Comparison of ENCODE assay signal across 30 cellular contexts in the genomic region with DNA sequence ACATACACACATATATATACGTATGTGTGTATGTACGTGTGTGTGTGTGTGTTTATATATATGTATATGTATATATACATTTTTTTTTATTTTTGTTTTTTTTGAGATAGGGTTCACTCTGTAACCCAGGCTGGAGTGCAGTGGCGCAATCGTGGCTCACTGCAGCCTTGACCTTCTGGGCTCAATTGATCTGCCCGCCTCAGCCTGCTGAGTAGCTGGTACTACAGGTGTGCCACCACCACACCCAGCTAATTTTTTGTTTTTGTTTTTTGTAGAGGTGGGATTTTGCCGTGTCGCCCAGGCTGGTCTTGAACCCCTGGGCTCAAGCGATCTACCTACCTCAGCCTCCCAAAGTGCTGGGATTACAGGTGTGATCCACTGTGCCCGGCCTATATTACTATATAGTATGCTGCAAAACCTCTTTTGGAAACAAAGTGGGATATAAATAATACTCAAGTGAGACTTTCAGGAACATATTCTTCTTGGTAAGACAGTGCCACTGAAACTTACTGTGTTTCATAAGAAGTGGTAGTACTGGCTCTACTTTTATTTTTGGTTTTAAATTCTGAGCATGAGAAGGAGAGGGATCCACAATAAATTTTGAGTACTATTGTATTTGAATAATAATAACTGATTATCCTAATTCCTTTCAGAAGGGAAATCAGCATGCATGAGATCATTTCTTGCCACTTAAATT. TPM values are rescaled to one million over a fixed set of nuclear protein-coding genes. Genes with fewer than 3 reads are reported as not detected.
DNase-seq lines count a peak whose midpoint lies in the region; ATAC-seq and TF ChIP-seq lines count a peak whose summit lies in the region.
"Had no signal": no experiment of that assay in that cellular context is flagged by ENCODE, and none has a peak within 500 bp of the region (broad histone marks: within the 10 kb centered on the region; RNA-seq: fewer than 3 reads in every experiment).

No MANE protein-coding gene starts in this region.

- WGBS in endodermal cell (ENCODE audit: insufficient coverage in 1 of 2, insufficient read length in 1 of 2), 2 experiments: 95 to 100% methylated on average over 1 to 7 of the region's 9 CpGs
- WGBS in thyroid gland, 2 donors: 96 to 97% methylated on average over 9 of the region's 9 CpGs

- no peak for TF ChIP-seq CTCF in KMS-11 (conservative IDR thresholded peaks at IDR 0.05; ENCODE audit: low read depth, low read length)
- no peak for TF ChIP-seq CTCF in endodermal cell (conservative IDR thresholded peaks at IDR 0.05)
- TF ChIP-seq CTCF in thyroid gland (IDR thresholded peaks at IDR 0.05): no peak

- peak overlapping the region; percentile 46 for H3K4me2 ChIP-seq in KMS-11

- intact Hi-C loops in thyroid gland (cut with DNase I): no loop called here

- peaks cover 72% of the 10 kb centered on the region for H3K79me2 ChIP-seq in KMS-11 (ENCODE audit: insufficient read depth, low read depth)

- no peak for DNase-seq in activated CD8-positive, alpha-beta memory T cell treated with anti-CD3 and anti-CD28 coated beads, Interleukin-2, amount 10 ng/mL, durations not matched to agents 7 days and 5 days
- DNase-seq in activated CD8-positive, alpha-beta memory T cell treated with anti-CD3 and anti-CD28 coated beads, Interleukin-2, amount 50 U/mL, for 48 hours: no peak
- DNase-seq in endodermal cell: no peak
- DNase-seq in stimulated activated effector memory CD8-positive, alpha-beta T cell treated with anti-CD3 and anti-CD28 coated beads, Interleukin-12 subunit alpha, Interleukin-12 subunit beta, amount 100 ng/mL, for 72 hours (ENCODE audit: low spot score in 2 of 2): no peak
- no peak for DNase-seq in thyroid gland
- DNase-seq in dermis blood vessel endothelial cell: no peak
- DNase-seq in T-helper 17 cell: no peak
- DNase-seq: activated naive CD4-positive, alpha-beta T cell treated with anti-CD3 and anti-CD28 coated beads, Interleukin-2, amount 10 ng/mL, durations not matched to agents 7 days and 5 days; activated T-cell treated with anti-CD3 and anti-CD28 coated beads, Interleukin-2, amount 50 U/mL, for 48 hours; aorta; CD8-positive, alpha-beta T cell; colonic mucosa; DMS 273 treated with DMSO at 0.1 percent for 48 hours; effector memory CD8-positive, alpha-beta T cell; EL; H7; heart left ventricle; NCI-H1436; NCI-H446; NCI-H82; SJCRH30; stimulated activated CD4-positive, alpha-beta T cell treated with anti-CD3 and anti-CD28 coated beads, Interleukin-12 subunit alpha, Interleukin-12 subunit beta, amount 100 ng/mL, for 4 hours; stimulated activated CD4-positive, alpha-beta T cell treated with anti-CD3 and anti-CD28 coated beads, Interleukin-4, amount 100 ng/mL, for 1 hour; uterus had no signal

- H3K9me3 Mint-ChIP-seq in activated CD8-positive, alpha-beta memory T cell treated with anti-CD3 and anti-CD28 coated beads, Interleukin-2, amount 10 ng/mL, durations not matched to agents 7 days and 5 days (ENCODE audit: low read depth): peaks cover 6% of the 10 kb centered on the region
- no peaks in the 10 kb centered on the region for H3K9me3 Mint-ChIP-seq in endodermal cell
- peaks cover 9% of the 10 kb centered on the region for H3K9me3 Mint-ChIP-seq in stimulated activated effector memory CD8-positive, alpha-beta T cell treated with anti-CD3 and anti-CD28 coated beads, Interleukin-12 subunit alpha, Interleukin-12 subunit beta, amount 100 ng/mL, for 72 hours

- H3K36me3 ChIP-seq in KMS-11 (ENCODE audit: insufficient read depth): peaks cover 5% of the 10 kb centered on the region; the same call in 1 of the 2 replicates
- peaks cover 74% of the 10 kb centered on the region for H3K36me3 ChIP-seq in endodermal cell (ENCODE audit: control insufficient read depth, insufficient read depth, low read length)
- H3K36me3 ChIP-seq in thyroid gland: no peaks in the 10 kb centered on the region
- H3K36me3 ChIP-seq: colonic mucosa, uterus had no signal

- H3K27me3 ChIP-seq in KMS-11 (ENCODE audit: insufficient read depth, low read depth) (no peaks in the 10 kb centered on the region), endodermal cell (ENCODE audit: control insufficient read depth, insufficient read depth, low read length, poor library complexity, severe bottlenecking) (no peaks in the 10 kb centered on the region), thyroid gland (no peaks in the 10 kb centered on the region)
- H3K27me3 ChIP-seq: cardiac muscle cell, colonic mucosa, heart left ventricle, SJCRH30, uterus had no signal

- ATAC-seq in activated CD8-positive, alpha-beta memory T cell treated with anti-CD3 and anti-CD28 coated beads, Interleukin-2, amount 10 ng/mL, durations not matched to agents 7 days and 5 days: peak; percentile 10
- no peak for ATAC-seq in stimulated activated effector memory CD8-positive, alpha-beta T cell treated with anti-CD3 and anti-CD28 coated beads, Interleukin-12 subunit alpha, Interleukin-12 subunit beta, amount 100 ng/mL, for 72 hours
- no peak for ATAC-seq in T-helper 17 cell
- ATAC-seq: CD8-positive, alpha-beta T cell; effector memory CD8-positive, alpha-beta T cell; heart left ventricle; K562; sciatic nerve; stimulated activated memory B cell treated with anti-CD40 and anti-IgM and Interleukin-4, amounts not matched to agents 10 μg/mL and 1 μg/mL and 100 μg/mL, for 72 hours had no signal

- H3K4me3 ChIP-seq in KMS-11 (IDR thresholded peaks at IDR 0.05; ENCODE audit: insufficient read depth, low read depth, low read length) (no peak overlapping the region), endodermal cell (ENCODE audit: low read length) (no peak overlapping the region), thyroid gland (replicated peaks in 1 of 3) (no peak overlapping the region)
- H3K4me3 ChIP-seq: cardiac muscle cell, colonic mucosa, heart left ventricle, K562, SJCRH30, uterus had no signal

- H3K4me1 ChIP-seq in KMS-11 (ENCODE audit: low read depth, poor library complexity, severe bottlenecking): peaks cover 60% of the 10 kb centered on the region
- no peaks in the 10 kb centered on the region for H3K4me1 ChIP-seq in endodermal cell (ENCODE audit: control insufficient read depth, insufficient read depth, low read length)
- peaks cover 0 to 7% of the 10 kb centered on the region in 2 donors for H3K4me1 ChIP-seq in thyroid gland
- H3K4me1 ChIP-seq: colonic mucosa, SJCRH30, uterus had no signal

- H3K9me3 ChIP-seq in endodermal cell (ENCODE audit: control insufficient read depth, low read length): peaks cover 14% of the 10 kb centered on the region
- no peaks in the 10 kb centered on the region for H3K9me3 ChIP-seq in thyroid gland
- H3K9me3 ChIP-seq in T-helper 17 cell (ENCODE audit: control insufficient read depth, low read length, poor library complexity, severe bottlenecking): no peaks in the 10 kb centered on the region
- H3K9me3 ChIP-seq: colonic mucosa, heart left ventricle, SJCRH30, uterus had no signal

- H3K27ac ChIP-seq in KMS-11 (peak overlapping the region; percentile 60; the same call in 1 of the 2 replicates), endodermal cell (ENCODE audit: low read depth, low read length) (no peak overlapping the region), thyroid gland (no peak overlapping the region)
- H3K27ac ChIP-seq: cardiac muscle cell, colonic mucosa, heart left ventricle, SJCRH30, uterus had no signal

- H3K27me3 Mint-ChIP-seq in activated CD8-positive, alpha-beta memory T cell treated with anti-CD3 and anti-CD28 coated beads, Interleukin-2, amount 10 ng/mL, durations not matched to agents 7 days and 5 days: no peaks in the 10 kb centered on the region
- no peaks in the 10 kb centered on the region for H3K27me3 Mint-ChIP-seq in endodermal cell (ENCODE audit: insufficient read depth)
- H3K27me3 Mint-ChIP-seq in T-helper 17 cell: no peaks in the 10 kb centered on the region
- H3K27me3 Mint-ChIP-seq: activated naive CD4-positive, alpha-beta T cell treated with anti-CD3 and anti-CD28 coated beads, Interleukin-2, amount 10 ng/mL, durations not matched to agents 7 days and 5 days; effector memory CD8-positive, alpha-beta T cell; stimulated activated memory B cell treated with anti-CD40 and anti-IgM and Interleukin-4, amounts not matched to agents 10 μg/mL and 1 μg/mL and 100 μg/mL, for 72 hours had no signal

- H3K4me3 Mint-ChIP-seq in activated CD8-positive, alpha-beta memory T cell treated with anti-CD3 and anti-CD28 coated beads, Interleukin-2, amount 10 ng/mL, durations not matched to agents 7 days and 5 days: peak overlapping the region; percentile 42
- H3K4me3 Mint-ChIP-seq in endodermal cell: no peak overlapping the region
- H3K4me3 Mint-ChIP-seq in stimulated activated effector memory CD8-positive, alpha-beta T cell treated with anti-CD3 and anti-CD28 coated beads, Interleukin-12 subunit alpha, Interleukin-12 subunit beta, amount 100 ng/mL, for 72 hours: peak overlapping the region; percentile 18
- no peak overlapping the region for H3K4me3 Mint-ChIP-seq in T-helper 17 cell
- H3K4me3 Mint-ChIP-seq: activated naive CD4-positive, alpha-beta T cell treated with anti-CD3 and anti-CD28 coated beads, Interleukin-2, amount 10 ng/mL, durations not matched to agents 7 days and 5 days; CD8-positive, alpha-beta T cell; effector memory CD8-positive, alpha-beta T cell; neural crest cell; stimulated activated memory B cell treated with anti-CD40 and anti-IgM and Interleukin-4, amounts not matched to agents 10 μg/mL and 1 μg/mL and 100 μg/mL, for 72 hours had no signal

- TF ChIP-seq POLR2A in thyroid gland (IDR thresholded peaks at IDR 0.05): no peak

- peaks cover 39% of the 10 kb centered on the region for H3K36me3 Mint-ChIP-seq in activated CD8-positive, alpha-beta memory T cell treated with anti-CD3 and anti-CD28 coated beads, Interleukin-2, amount 10 ng/mL, durations not matched to agents 7 days and 5 days
- H3K36me3 Mint-ChIP-seq in endodermal cell (ENCODE audit: low read depth) (peaks cover 66% of the 10 kb centered on the region), T-helper 17 cell (ENCODE audit: low read depth) (peaks cover 2% of the 10 kb centered on the region)
- peaks cover 78% of the 10 kb centered on the region for H3K36me3 Mint-ChIP-seq in stimulated activated effector memory CD8-positive, alpha-beta T cell treated with anti-CD3 and anti-CD28 coated beads, Interleukin-12 subunit alpha, Interleukin-12 subunit beta, amount 100 ng/mL, for 72 hours

- CTCF ChIA-PET in activated CD8-positive, alpha-beta memory T cell treated with anti-CD3 and anti-CD28 coated beads, Interleukin-2, amount 10 ng/mL, durations not matched to agents 7 days and 5 days (lab: Charles Lee): no interaction called here

- H3K4me1 Mint-ChIP-seq in activated CD8-positive, alpha-beta memory T cell treated with anti-CD3 and anti-CD28 coated beads, Interleukin-2, amount 10 ng/mL, durations not matched to agents 7 days and 5 days: peaks cover 36% of the 10 kb centered on the region
- H3K4me1 Mint-ChIP-seq in endodermal cell (no peaks in the 10 kb centered on the region), T-helper 17 cell (peaks cover 28% of the 10 kb centered on the region)
- peaks cover 48% of the 10 kb centered on the region for H3K4me1 Mint-ChIP-seq in stimulated activated effector memory CD8-positive, alpha-beta T cell treated with anti-CD3 and anti-CD28 coated beads, Interleukin-12 subunit alpha, Interleukin-12 subunit beta, amount 100 ng/mL, for 72 hours

- H3K9ac ChIP-seq in KMS-11 (peak overlapping the region; percentile 32; the same call in 1 of the 2 replicates), endodermal cell (ENCODE audit: extremely low read depth, low read length, poor library complexity, severe bottlenecking) (no peak overlapping the region)

- no peak overlapping the region for H2AFZ ChIP-seq in KMS-11 (ENCODE audit: low read depth)

- H3K27ac Mint-ChIP-seq in activated CD8-positive, alpha-beta memory T cell treated with anti-CD3 and anti-CD28 coated beads, Interleukin-2, amount 10 ng/mL, durations not matched to agents 7 days and 5 days: peak overlapping the region; percentile 70
- peak overlapping the region; percentile 62 for H3K27ac Mint-ChIP-seq in endodermal cell
- peak overlapping the region; percentile 34 for H3K27ac Mint-ChIP-seq in stimulated activated effector memory CD8-positive, alpha-beta T cell treated with anti-CD3 and anti-CD28 coated beads, Interleukin-12 subunit alpha, Interleukin-12 subunit beta, amount 100 ng/mL, for 72 hours
- no peak overlapping the region for H3K27ac Mint-ChIP-seq in T-helper 17 cell
- H3K27ac Mint-ChIP-seq: CD8-positive, alpha-beta T cell; stimulated activated memory B cell treated with anti-CD40 and anti-IgM and Interleukin-4, amounts not matched to agents 10 μg/mL and 1 μg/mL and 100 μg/mL, for 72 hours had no signal

- no peaks in the 10 kb centered on the region for H4K20me1 ChIP-seq in KMS-11 (ENCODE audit: insufficient read depth)

RNA-seq across cellular contexts. Expression of a gene that starts 51.0 kb away (rescaled TPM):
- total RNA-seq in activated CD8-positive, alpha-beta memory T cell treated with anti-CD3 and anti-CD28 coated beads, Interleukin-2, amount 10 ng/mL, durations not matched to agents 7 days and 5 days: 10 to 100 TPM; 42.2 to 65.2 TPM
- total RNA-seq in endodermal cell (10 to 100 TPM; 55.8 to 62.9 TPM), thyroid gland (100 to 1,000 TPM in 1 of 4 donors, 10 to 100 TPM in 3; 46.3 to 109 (median 57.7) TPM), dermis blood vessel endothelial cell (35.4 and 48.9 TPM in 2 replicates), T-helper 17 cell (10 to 100 TPM; 68.6 to 72.0 TPM)
- 48.0 TPM for polyA plus RNA-seq in endodermal cell (2013, experiment 1 of 2)
- 47.7 TPM for polyA plus RNA-seq in endodermal cell (2013, experiment 2 of 2)

RNA-seq across cellular contexts. Expression of a gene that starts 59.5 kb away (rescaled TPM):
- under 1 TPM; 0.26 to 0.29 TPM for total RNA-seq in activated CD8-positive, alpha-beta memory T cell treated with anti-CD3 and anti-CD28 coated beads, Interleukin-2, amount 10 ng/mL, durations not matched to agents 7 days and 5 days
- 10 to 100 TPM in 1 of 2 donors, 1 to 10 TPM in 1; 6.4 to 12.0 TPM for total RNA-seq in endodermal cell
- polyA plus RNA-seq in endodermal cell (2013, experiment 1 of 2): 33.0 TPM
- polyA plus RNA-seq in endodermal cell (2013, experiment 2 of 2): 33.2 TPM
- 1 to 10 TPM; 3.1 to 9.9 (median 7.1) TPM for total RNA-seq in thyroid gland
- total RNA-seq in dermis blood vessel endothelial cell: 1.0 and 2.6 TPM in 2 replicates
- total RNA-seq in T-helper 17 cell: under 1 TPM; 0.34 to 0.37 TPM
- total RNA-seq: CD8-positive, alpha-beta T cell had no signal

Comparison
In these comparisons a context has a peak if more than half of its experiments do, and no peak if none do; other contexts are left out.
1. H3K4me3 Mint-ChIP-seq: peak in activated CD8-positive, alpha-beta memory T cell treated with anti-CD3 and anti-CD28 coated beads, Interleukin-2, amount 10 ng/mL, durations not matched to agents 7 days and 5 days (single experiment) and stimulated activated effector memory CD8-positive, alpha-beta T cell treated with anti-CD3 and anti-CD28 coated beads, Interleukin-12 subunit alpha, Interleukin-12 subunit beta, amount 100 ng/mL, for 72 hours (single experiment); none in endodermal cell (single experiment) and T-helper 17 cell (single experiment).